ENCODE assay signal across 1 cellular context in the genomic region with DNA sequence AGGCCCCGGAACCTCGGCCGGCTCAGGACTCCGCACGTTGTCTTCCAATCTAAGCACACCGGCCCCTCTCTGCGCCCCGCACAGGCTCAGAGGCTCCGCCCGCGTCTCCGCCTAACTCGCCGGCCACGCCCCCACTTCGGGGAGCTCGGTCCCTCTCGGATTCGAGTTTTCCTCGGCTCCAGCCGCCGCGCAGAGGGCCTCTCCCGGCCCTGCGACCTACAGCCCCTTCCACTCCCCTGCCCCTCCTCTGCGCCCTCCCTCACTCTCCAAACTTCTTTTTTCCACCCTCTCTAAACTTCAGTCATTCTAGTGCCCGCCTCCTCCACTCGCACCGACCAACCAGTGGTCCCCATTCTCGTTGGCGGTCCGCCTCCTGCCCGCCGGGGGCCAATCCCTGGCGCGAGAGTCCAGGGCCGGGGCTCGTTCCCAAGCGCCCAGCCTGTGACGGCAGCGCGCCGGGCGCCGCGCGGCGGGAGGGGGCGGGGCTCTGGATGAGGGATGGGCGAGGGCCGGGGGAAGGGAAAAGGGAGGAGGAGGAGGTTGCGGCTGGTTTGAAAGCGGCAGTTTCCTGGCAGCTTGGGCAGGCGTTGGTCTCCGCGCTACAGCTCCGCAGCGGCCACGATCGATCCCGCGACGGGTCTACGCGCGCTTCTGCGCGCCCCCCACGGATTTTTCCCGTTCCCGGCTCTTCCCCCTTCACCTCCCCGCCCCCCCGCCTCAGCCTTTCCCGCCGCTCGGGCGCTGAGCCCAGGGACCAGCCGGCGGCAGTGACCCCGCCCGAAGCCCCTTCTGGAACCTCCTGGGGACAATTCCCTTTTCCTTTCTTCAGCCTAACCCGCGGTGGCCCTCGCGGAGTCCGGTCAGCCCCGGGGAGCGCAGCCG.
TF ChIP-seq lines count a peak whose summit lies in the region.

Gene MAGI3, plus strand, starts transcription at position 563 of the 882 bp plus-strand sequence. CDS start 519 bp downstream, outside the sequence.

TF ChIP-seq in K562, 482 proteins besides CTCF, POLR2A, EP300 and RAD21 (continued from another document and continues in another):
- TF ChIP-seq CLOCK (CRISPR knock-in tag; IDR thresholded peaks at IDR 0.05; ENCODE audit: borderline replicate concordance) (no peak), ZNF778 (CRISPR knock-in tag; IDR thresholded peaks at IDR 0.05) (no peak), ZBTB49 (CRISPR knock-in tag; IDR thresholded peaks at IDR 0.05; ENCODE audit: borderline replicate concordance) (no peak), CSDE1 (IDR thresholded peaks at IDR 0.05) (no peak), PTRF (tag; IDR thresholded peaks at IDR 0.05) (no peak), FIP1L1 (IDR thresholded peaks at IDR 0.05; ENCODE audit: low read depth, low read length, poor library complexity, severe bottlenecking) (no peak), NCOA4 (IDR thresholded peaks at IDR 0.05; ENCODE audit: partially characterized antibody) (no peak), SAP30 (IDR thresholded peaks at IDR 0.05; ENCODE audit: borderline replicate concordance, insufficient read depth, low read depth, low read length, poor library complexity, severe bottlenecking) (peak; percentile 13), JUND (IDR thresholded peaks at IDR 0.05; ENCODE audit: borderline replicate concordance, low read depth, low read length) (no peak), JUND (tag; IDR thresholded peaks at IDR 0.05; ENCODE audit: borderline replicate concordance, low read depth, low read length) (peak; percentile 14; the same call in 1 of the 3 replicates), CBFA2T2 (conservative IDR thresholded peaks at IDR 0.05) (no peak), FOSL1 (tag; conservative IDR thresholded peaks at IDR 0.05) (no peak), MIER1 (IDR thresholded peaks at IDR 0.05; ENCODE audit: low read depth) (no peak), CEBPG (CRISPR knock-in tag; IDR thresholded peaks at IDR 0.05) (no peak), CEBPG (tag; conservative IDR thresholded peaks at IDR 0.05 in 1 of 2, IDR thresholded peaks at IDR 0.05 in 1 of 2) (no peak), ZC3H4 (CRISPR knock-in tag; IDR thresholded peaks at IDR 0.05; ENCODE audit: borderline replicate concordance) (no peak), SMAD1 (IDR thresholded peaks at IDR 0.05; ENCODE audit: low read depth, low read length, partially characterized antibody) (no peak), ETS1 (conservative IDR thresholded peaks at IDR 0.05; ENCODE audit: control insufficient read depth, low read depth, low read length) (no peak; the same call in 1 of the 2 replicates), TBP (optimal IDR thresholded peaks at IDR 0.05; ENCODE audit: low read depth, low read length) (peak; percentile 56), BHLHE40 (IDR thresholded peaks at IDR 0.05; ENCODE audit: low read length) (no peak), TGIF2 (CRISPR knock-in tag; IDR thresholded peaks at IDR 0.05) (peak; percentile 76; the same call in 1 of the 2 replicates), ATF6 (CRISPR knock-in tag; IDR thresholded peaks at IDR 0.05) (no peak), CAMTA2 (CRISPR knock-in tag; conservative IDR thresholded peaks at IDR 0.05) (no peak), ATF7 (IDR thresholded peaks at IDR 0.05) (peak; percentile 84), MCM5 (IDR thresholded peaks at IDR 0.05; ENCODE audit: low read depth) (no peak), ZNF431 (CRISPR knock-in tag; IDR thresholded peaks at IDR 0.05) (no peak), POLR2H (tag; IDR thresholded peaks at IDR 0.05; ENCODE audit: low read depth) (no peak), SOX6 (IDR thresholded peaks at IDR 0.05) (no peak), CBX3 (IDR thresholded peaks at IDR 0.05; ENCODE audit: borderline replicate concordance in 1 of 2, low read length in 2 of 2) (no peak), ZFP36 (IDR thresholded peaks at IDR 0.05; ENCODE audit: low read depth, low read length, partially characterized antibody) (no peak), PHF20 (IDR thresholded peaks at IDR 0.05; ENCODE audit: partially characterized antibody) (peak; percentile 17)
- TF ChIP-seq, protein P1, sequence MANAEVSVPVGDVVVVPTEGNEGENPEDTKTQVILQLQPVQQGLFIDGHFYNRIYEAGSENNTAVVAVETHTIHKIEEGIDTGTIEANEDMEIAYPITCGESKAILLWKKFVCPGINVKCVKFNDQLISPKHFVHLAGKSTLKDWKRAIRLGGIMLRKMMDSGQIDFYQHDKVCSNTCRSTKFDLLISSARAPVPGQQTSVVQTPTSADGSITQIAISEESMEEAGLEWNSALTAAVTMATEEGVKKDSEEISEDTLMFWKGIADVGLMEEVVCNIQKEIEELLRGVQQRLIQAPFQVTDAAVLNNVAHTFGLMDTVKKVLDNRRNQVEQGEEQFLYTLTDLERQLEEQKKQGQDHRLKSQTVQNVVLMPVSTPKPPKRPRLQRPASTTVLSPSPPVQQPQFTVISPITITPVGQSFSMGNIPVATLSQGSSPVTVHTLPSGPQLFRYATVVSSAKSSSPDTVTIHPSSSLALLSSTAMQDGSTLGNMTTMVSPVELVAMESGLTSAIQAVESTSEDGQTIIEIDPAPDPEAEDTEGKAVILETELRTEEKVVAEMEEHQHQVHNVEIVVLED (CRISPR knock-in tag; IDR thresholded peaks at IDR 0.05) = peak; percentile 89
- TF ChIP-seq, protein P2, sequence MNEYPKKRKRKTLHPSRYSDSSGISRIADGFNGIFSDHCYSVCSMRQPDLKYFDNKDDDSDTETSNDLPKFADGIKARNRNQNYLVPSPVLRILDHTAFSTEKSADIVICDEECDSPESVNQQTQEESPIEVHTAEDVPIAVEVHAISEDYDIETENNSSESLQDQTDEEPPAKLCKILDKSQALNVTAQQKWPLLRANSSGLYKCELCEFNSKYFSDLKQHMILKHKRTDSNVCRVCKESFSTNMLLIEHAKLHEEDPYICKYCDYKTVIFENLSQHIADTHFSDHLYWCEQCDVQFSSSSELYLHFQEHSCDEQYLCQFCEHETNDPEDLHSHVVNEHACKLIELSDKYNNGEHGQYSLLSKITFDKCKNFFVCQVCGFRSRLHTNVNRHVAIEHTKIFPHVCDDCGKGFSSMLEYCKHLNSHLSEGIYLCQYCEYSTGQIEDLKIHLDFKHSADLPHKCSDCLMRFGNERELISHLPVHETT (CRISPR knock-in tag; conservative IDR thresholded peaks at IDR 0.05 in 1 of 2, IDR thresholded peaks at IDR 0.05 in 1 of 2) = no peak
- TF ChIP-seq, protein P3, sequence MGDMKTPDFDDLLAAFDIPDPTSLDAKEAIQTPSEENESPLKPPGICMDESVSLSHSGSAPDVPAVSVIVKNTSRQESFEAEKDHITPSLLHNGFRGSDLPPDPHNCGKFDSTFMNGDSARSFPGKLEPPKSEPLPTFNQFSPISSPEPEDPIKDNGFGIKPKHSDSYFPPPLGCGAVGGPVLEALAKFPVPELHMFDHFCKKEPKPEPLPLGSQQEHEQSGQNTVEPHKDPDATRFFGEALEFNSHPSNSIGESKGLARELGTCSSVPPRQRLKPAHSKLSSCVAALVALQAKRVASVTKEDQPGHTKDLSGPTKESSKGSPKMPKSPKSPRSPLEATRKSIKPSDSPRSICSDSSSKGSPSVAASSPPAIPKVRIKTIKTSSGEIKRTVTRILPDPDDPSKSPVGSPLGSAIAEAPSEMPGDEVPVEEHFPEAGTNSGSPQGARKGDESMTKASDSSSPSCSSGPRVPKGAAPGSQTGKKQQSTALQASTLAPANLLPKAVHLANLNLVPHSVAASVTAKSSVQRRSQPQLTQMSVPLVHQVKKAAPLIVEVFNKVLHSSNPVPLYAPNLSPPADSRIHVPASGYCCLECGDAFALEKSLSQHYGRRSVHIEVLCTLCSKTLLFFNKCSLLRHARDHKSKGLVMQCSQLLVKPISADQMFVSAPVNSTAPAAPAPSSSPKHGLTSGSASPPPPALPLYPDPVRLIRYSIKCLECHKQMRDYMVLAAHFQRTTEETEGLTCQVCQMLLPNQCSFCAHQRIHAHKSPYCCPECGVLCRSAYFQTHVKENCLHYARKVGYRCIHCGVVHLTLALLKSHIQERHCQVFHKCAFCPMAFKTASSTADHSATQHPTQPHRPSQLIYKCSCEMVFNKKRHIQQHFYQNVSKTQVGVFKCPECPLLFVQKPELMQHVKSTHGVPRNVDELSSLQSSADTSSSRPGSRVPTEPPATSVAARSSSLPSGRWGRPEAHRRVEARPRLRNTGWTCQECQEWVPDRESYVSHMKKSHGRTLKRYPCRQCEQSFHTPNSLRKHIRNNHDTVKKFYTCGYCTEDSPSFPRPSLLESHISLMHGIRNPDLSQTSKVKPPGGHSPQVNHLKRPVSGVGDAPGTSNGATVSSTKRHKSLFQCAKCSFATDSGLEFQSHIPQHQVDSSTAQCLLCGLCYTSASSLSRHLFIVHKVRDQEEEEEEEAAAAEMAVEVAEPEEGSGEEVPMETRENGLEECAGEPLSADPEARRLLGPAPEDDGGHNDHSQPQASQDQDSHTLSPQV (IDR thresholded peaks at IDR 0.05) = no peak
